8 cellular contexts compared by ENCODE assay signal in the genomic region with DNA sequence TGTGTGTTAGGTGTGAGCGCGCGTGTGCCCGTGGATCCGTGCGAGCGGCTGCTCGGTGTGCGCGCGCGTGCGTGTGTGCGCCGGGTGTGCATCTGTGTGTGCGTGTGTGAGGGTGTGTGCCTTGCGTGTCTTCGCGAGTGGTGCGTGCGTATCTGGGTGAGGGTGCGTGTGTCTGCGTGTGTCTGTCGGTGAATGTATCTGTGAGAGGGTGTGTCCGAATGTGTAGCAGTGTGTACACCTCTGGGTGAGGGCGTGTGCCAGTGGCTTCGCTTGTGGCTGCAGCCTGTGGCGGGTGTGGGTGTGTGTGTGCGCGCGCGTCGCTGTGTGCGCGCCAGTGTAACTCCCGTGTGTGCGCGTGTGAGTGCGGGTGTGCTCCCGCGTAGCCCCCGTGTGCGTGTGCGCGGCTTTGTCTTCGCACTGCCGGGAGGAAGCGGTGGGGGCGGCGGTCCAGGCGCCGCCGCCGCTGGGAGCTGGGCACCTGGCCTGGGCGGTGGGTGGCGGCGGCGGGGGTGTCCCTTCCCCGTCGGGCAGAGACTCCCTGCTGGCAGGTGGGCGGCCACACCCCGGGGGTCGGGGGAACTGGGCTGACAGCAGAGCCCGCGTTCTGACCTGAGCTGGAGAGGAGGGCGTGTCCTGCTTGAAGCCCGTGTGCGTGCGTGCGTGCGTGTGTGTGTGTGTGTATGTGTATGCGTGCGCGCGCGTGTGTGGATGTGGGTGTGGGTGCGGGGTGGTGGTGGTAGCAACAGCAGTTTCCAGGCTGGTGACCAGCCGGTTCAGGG.
DNase-seq lines count a peak whose midpoint lies in the region; ATAC-seq, FAIRE-seq and TF ChIP-seq lines count a peak whose summit lies in the region.

No MANE protein-coding gene starts in this region.

- no peaks in the 10 kb centered on the region for H3K9me3 Mint-ChIP-seq in WTC11
- H3K9me3 Mint-ChIP-seq in central memory CD8-positive, alpha-beta T cell: no peaks in the 10 kb centered on the region

- no peak for TF ChIP-seq CTCF in A549 (IDR thresholded peaks at IDR 0.05)
- no peak for TF ChIP-seq CTCF in HL-60 (IDR thresholded peaks at IDR 0.05; ENCODE audit: insufficient read depth, low read length)
- TF ChIP-seq CTCF in WTC11 (IDR thresholded peaks at IDR 0.05): no peak
- TF ChIP-seq CTCF in HepG2 (CRISPR knock-in tag; IDR thresholded peaks at IDR 0.05): no peak

- H3K36me3 Mint-ChIP-seq in WTC11: no peaks in the 10 kb centered on the region
- peaks cover 3% of the 10 kb centered on the region for H3K36me3 Mint-ChIP-seq in central memory CD8-positive, alpha-beta T cell (ENCODE audit: insufficient read depth)

- H3K9ac ChIP-seq in HepG2 (ENCODE audit: insufficient read depth, low read depth, low read length): no peak overlapping the region

- peaks cover 92% of the 10 kb centered on the region for H3K27me3 Mint-ChIP-seq in WTC11 (ENCODE audit: low read depth)
- H3K27me3 Mint-ChIP-seq in central memory CD8-positive, alpha-beta T cell: peaks cover 49% of the 10 kb centered on the region

- TF ChIP-seq EP300 in A549 (IDR thresholded peaks at IDR 0.05) (no peak), HepG2 (IDR thresholded peaks at IDR 0.05; ENCODE audit: low read depth in 2 of 2, low read length in 2 of 2) (no peak), HepG2 (CRISPR knock-in tag; IDR thresholded peaks at IDR 0.05; ENCODE audit: borderline replicate concordance) (no peak)

- TF ChIP-seq RAD21 in A549 (conservative IDR thresholded peaks at IDR 0.05 in 1 of 2, IDR thresholded peaks at IDR 0.05 in 1 of 2) (no peak), HepG2 (CRISPR knock-in tag; IDR thresholded peaks at IDR 0.05) (no peak)

- H3K27ac ChIP-seq in A549 (peak overlapping the region; percentile 93 to 95), HL-60 (replicated peaks) (no peak overlapping the region), HepG2 (ENCODE audit: extremely low read length, insufficient read depth, low read length) (no peak overlapping the region)

- H3K4me3 ChIP-seq in A549 (peak overlapping the region; percentile 97), HL-60 (replicated peaks; ENCODE audit: insufficient read depth, low read length) (peak overlapping the region; percentile 51), HepG2 (replicated peaks in 1 of 3; ENCODE audit: insufficient read depth in 1 of 3, low read depth in 2 of 3, low read length in 3 of 3) (peak overlapping the region; percentile 49 to 78 (median 51))

- peak; percentile 60 to 68 for ATAC-seq in A549
- no peak for ATAC-seq in WTC11
- ATAC-seq in central memory CD8-positive, alpha-beta T cell (replicated peaks; ENCODE audit: extremely low read depth, poor library complexity, severe bottlenecking): peak; percentile 44
- ATAC-seq in HepG2: peak; percentile 43
- no peak for ATAC-seq in HG03469 (IDR thresholded peaks at IDR 0.05; ENCODE audit: unreplicated experiment)
- no peak for ATAC-seq in HG02938 (IDR thresholded peaks at IDR 0.05; ENCODE audit: unreplicated experiment)

- DNase-seq in A549 (ENCODE audit: low read depth in 1 of 2, low spot score in 1 of 2): peak in 1 of 2 experiments; percentile 82
- DNase-seq in HL-60 (ENCODE audit: low read depth in 1 of 2, low spot score in 1 of 2): peak; percentile 25 to 51
- DNase-seq in WTC11 (ENCODE audit: low spot score): no peak
- DNase-seq in central memory CD8-positive, alpha-beta T cell (ENCODE audit: low spot score in 2 of 2): no peak
- DNase-seq in HepG2 (ENCODE audit: low spot score): no peak
- DNase-seq in stimulated activated CD4-positive, alpha-beta T cell treated with anti-CD3 and anti-CD28 coated beads, Interleukin-4, amount 100 ng/mL, for 4 hours: peak; percentile 34 to 36

- peaks cover 23% of the 10 kb centered on the region for H3K27me3 ChIP-seq in HL-60 (ENCODE audit: insufficient read depth, poor library complexity, severe bottlenecking)
- peaks cover 20 to 75% of the 10 kb centered on the region in 2 experiments for H3K27me3 ChIP-seq in HepG2 (ENCODE audit: control insufficient read depth in 1 of 2, insufficient read depth in 2 of 2, low read length in 2 of 2)

- H3K4me3 Mint-ChIP-seq in WTC11: peak overlapping the region; percentile 85
- peak overlapping the region; percentile 82 for H3K4me3 Mint-ChIP-seq in central memory CD8-positive, alpha-beta T cell

- CTCF ChIA-PET in A549 (lab: Yijun Ruan, JAX) (interaction anchor here (1.7 to 3.2 kb wide), 2 partner anchors 18 to 46 kb away, joined by 5 to 14 read pairs; no protein-coding TSS in a partner anchor), WTC11 (lab: Charles Lee) (interaction anchor here (1.5 to 5.0 kb wide), 6 partner anchors 28 to 139 kb away, joined by 4 to 31 read pairs (median 8); a partner anchor contains a TSS), HepG2 (lab: Yijun Ruan, JAX; ENCODE audit: low intra/inter-chr PET ratio, low total read pairs) (no interaction called here)

- WGBS in A549 (ENCODE audit: missing lambda C conversion rate): under 1% methylated on average over 24 of the region's 78 CpGs
- 3% methylated on average over 47 of the region's 78 CpGs for whole genome bisulfite sequencing in HepG2 (ENCODE audit: low lambda C conversion rate)

- intact Hi-C loops in HepG2 (cut with micrococcal nuclease; ENCODE audit: unreplicated experiment): no loop called here

- peak; percentile 29 for TF ChIP-seq POLR2A in A549 (IDR thresholded peaks at IDR 0.05; ENCODE audit: low read length)
- no peak for TF ChIP-seq POLR2A in HepG2 (IDR thresholded peaks at IDR 0.05; ENCODE audit: insufficient read depth in 1 of 2, low read depth in 2 of 2, low read length in 2 of 2)

- no peaks in the 10 kb centered on the region for H4K20me1 ChIP-seq in HepG2 (ENCODE audit: insufficient read depth, low read length)

- no peak overlapping the region for H3K27ac Mint-ChIP-seq in WTC11
- H3K27ac Mint-ChIP-seq in central memory CD8-positive, alpha-beta T cell (ENCODE audit: low read depth): no peak overlapping the region

- H3K9me3 ChIP-seq in A549 (no peaks in the 10 kb centered on the region), HepG2 (ENCODE audit: low read length) (no peaks in the 10 kb centered on the region)

- POLR2A ChIA-PET in A549 (lab: Yijun Ruan, JAX) (interaction anchor here (0.8 to 1.6 kb wide), 4 partner anchors 28 to 100 kb away, joined by 3 to 8 read pairs (median 4); no protein-coding TSS in a partner anchor), WTC11 (lab: Charles Lee) (no interaction called here), HepG2 (lab: Yijun Ruan, JAX) (interaction anchor here (0.8 kb wide), 1 partner anchor 23 kb away, joined by 3 read pairs; no protein-coding TSS in a partner anchor)

- in situ Hi-C loops in HepG2 (cut with HindIII; ENCODE audit: extremely low pct_ligation_motif_present, low pct_unique_long_range_greater_than_20kb): no loop called here

- H3K4me1 Mint-ChIP-seq in WTC11: peaks cover 47% of the 10 kb centered on the region
- H3K4me1 Mint-ChIP-seq in central memory CD8-positive, alpha-beta T cell: peaks cover 7% of the 10 kb centered on the region

- no TSS peak for BruUV-seq in HepG2 (replicated peaks; lab: Mats Ljungman, UMichigan)

- peak overlapping the region; percentile 91 for H3K4me2 ChIP-seq in A549
- H3K4me2 ChIP-seq in HepG2 (ENCODE audit: low read depth, low read length): peak overlapping the region; percentile 84

- no peak overlapping the region for H2AFZ ChIP-seq in HepG2 (ENCODE audit: low read length)

- no peaks in the 10 kb centered on the region for H3K79me2 ChIP-seq in HepG2 (ENCODE audit: insufficient read depth, low read length)

- H3K36me3 ChIP-seq in HepG2 (replicated peaks in 1 of 2; ENCODE audit: control insufficient read depth in 1 of 2, insufficient read depth in 2 of 2, low read length in 2 of 2): no peaks in the 10 kb centered on the region

- no peak for FAIRE-seq in A549 (lab: Jason Lieb, UNC)
- no peak for FAIRE-seq in HepG2 (lab: Jason Lieb, UNC)

- peaks cover 59% of the 10 kb centered on the region for H3K4me1 ChIP-seq in A549
- peaks cover 12% of the 10 kb centered on the region for H3K4me1 ChIP-seq in HepG2 (ENCODE audit: insufficient read depth, low read length)

TF ChIP-seq in A549, 52 proteins besides CTCF, POLR2A, EP300 and RAD21 (continues in another document):
- peak in 1 of 2 experiments; percentile 40; a peak in 2 of 5 replicates for TF ChIP-seq JUN (IDR thresholded peaks at IDR 0.05)
- TF ChIP-seq, protein P1, sequence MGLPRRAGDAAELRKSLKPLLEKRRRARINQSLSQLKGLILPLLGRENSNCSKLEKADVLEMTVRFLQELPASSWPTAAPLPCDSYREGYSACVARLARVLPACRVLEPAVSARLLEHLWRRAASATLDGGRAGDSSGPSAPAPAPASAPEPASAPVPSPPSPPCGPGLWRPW (IDR thresholded peaks at IDR 0.05): no peak
- TF ChIP-seq, protein P2, sequence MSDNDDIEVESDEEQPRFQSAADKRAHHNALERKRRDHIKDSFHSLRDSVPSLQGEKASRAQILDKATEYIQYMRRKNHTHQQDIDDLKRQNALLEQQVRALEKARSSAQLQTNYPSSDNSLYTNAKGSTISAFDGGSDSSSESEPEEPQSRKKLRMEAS (IDR thresholded peaks at IDR 0.05): peak; percentile 37; the same call in 1 of the 2 replicates
- peak; percentile 89; the same call in 1 of the 2 replicates for TF ChIP-seq KDM1A (IDR thresholded peaks at IDR 0.05; ENCODE audit: low read depth)

TF ChIP-seq in WTC11, 78 proteins besides CTCF, POLR2A, EP300 and RAD21 (continues in another document):
- TF ChIP-seq ZNF423 (CRISPR knock-in tag; IDR thresholded peaks at IDR 0.05) (peak; percentile 24; the same call in 1 of the 2 replicates), FOXP1 (CRISPR knock-in tag; IDR thresholded peaks at IDR 0.05; ENCODE audit: borderline replicate concordance) (0 out of 2 replicates have a peak, but pooled peaks have one; percentile 13)

TF ChIP-seq in HepG2, 621 proteins besides CTCF, POLR2A, EP300 and RAD21 (continues in another document):
- TF ChIP-seq ZNF629 (CRISPR knock-in tag; conservative IDR thresholded peaks at IDR 0.05) (no peak), PPARG (CRISPR knock-in tag; conservative IDR thresholded peaks at IDR 0.05) (no peak), CREM (IDR thresholded peaks at IDR 0.05) (no peak), CREM (CRISPR knock-in tag; IDR thresholded peaks at IDR 0.05) (no peak), SRSF4 (IDR thresholded peaks at IDR 0.05; ENCODE audit: low read depth, low read length, poor library complexity, severe bottlenecking) (no peak), PHB2 (IDR thresholded peaks at IDR 0.05; ENCODE audit: partially characterized antibody) (no peak), ZNF644 (CRISPR knock-in tag; IDR thresholded peaks at IDR 0.05; ENCODE audit: low read depth) (no peak), KLF15 (CRISPR knock-in tag; IDR thresholded peaks at IDR 0.05; ENCODE audit: borderline replicate concordance) (no peak), ZNF773 (CRISPR knock-in tag; IDR thresholded peaks at IDR 0.05; ENCODE audit: borderline replicate concordance) (0 out of 2 replicates have a peak, but pooled peaks have one; percentile 34), AKAP8 (CRISPR knock-in tag; IDR thresholded peaks at IDR 0.05) (0 out of 2 replicates have a peak, but pooled peaks have one; percentile 27), CBX5 (CRISPR knock-in tag; IDR thresholded peaks at IDR 0.05; ENCODE audit: borderline replicate concordance) (no peak), ZNF83 (CRISPR knock-in tag; IDR thresholded peaks at IDR 0.05; ENCODE audit: borderline replicate concordance) (0 out of 2 replicates have a peak, but pooled peaks have one; percentile 61), ZNF790 (CRISPR knock-in tag; IDR thresholded peaks at IDR 0.05; ENCODE audit: borderline replicate concordance) (no peak)

Comparison
In these comparisons a context has a peak if more than half of its experiments do, and no peak if none do; other contexts are left out.
1. ATAC-seq: peak in A549 (2 of 2), central memory CD8-positive, alpha-beta T cell (single experiment) and HepG2 (single experiment); none in WTC11 (single experiment), HG03469 (single experiment) and HG02938 (single experiment).
2. DNase-seq: peak in HL-60 (2 of 2) and stimulated activated CD4-positive, alpha-beta T cell treated with anti-CD3 and anti-CD28 coated beads, Interleukin-4, amount 100 ng/mL, for 4 hours (2 of 2); none in WTC11 (single experiment), central memory CD8-positive, alpha-beta T cell (0 of 2) and HepG2 (single experiment).
3. H3K27ac ChIP-seq: peak in A549 (2 of 2); none in HL-60 (single experiment) and HepG2 (single experiment).
4. Peak in every context shown above with its lines, with median percentiles within 50 percentile points of each other: H3K4me3 ChIP-seq.